ENCODE assay signal across 8 cellular contexts in the genomic region with DNA sequence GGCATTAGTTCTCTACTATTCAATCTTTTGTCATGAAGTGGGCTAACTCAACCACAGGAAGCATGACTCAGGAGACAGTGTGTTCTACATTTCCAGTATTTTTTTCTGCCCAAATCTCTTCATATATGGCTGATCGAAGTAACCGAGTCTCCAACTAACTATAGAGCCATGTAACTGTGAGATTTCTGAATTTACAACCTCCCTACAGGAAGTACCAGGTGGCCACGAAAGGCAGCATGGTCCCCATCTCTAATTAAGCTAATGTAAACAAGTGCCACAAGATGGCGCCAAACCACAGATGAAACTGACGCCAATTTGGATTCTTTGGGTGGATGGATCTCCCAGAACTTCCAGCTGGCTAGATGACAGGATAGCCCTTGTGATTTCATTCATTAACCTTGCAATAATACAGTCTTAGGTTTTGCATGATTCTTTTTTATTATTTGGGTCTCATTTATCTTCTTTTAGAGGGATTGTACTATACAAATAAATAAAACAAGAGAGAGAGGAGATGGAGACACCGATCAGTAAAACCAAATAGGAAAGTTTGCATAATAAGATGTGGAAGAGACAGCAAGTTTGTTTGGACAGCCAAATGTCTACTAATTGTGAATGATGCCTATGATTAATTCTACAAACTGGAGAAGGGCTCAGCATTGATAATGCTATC. TPM values are rescaled to one million over a fixed set of nuclear protein-coding genes. Genes with fewer than 3 reads are reported as not detected.
DNase-seq lines count a peak whose midpoint lies in the region; ATAC-seq and TF ChIP-seq lines count a peak whose summit lies in the region.

No MANE protein-coding gene starts in this region.

- no peaks in the 10 kb centered on the region for H3K27me3 Mint-ChIP-seq in CD8-positive, alpha-beta T cell (ENCODE audit: low read depth)
- H3K27me3 Mint-ChIP-seq in activated CD4-positive, alpha-beta memory T cell treated with anti-CD3 and anti-CD28 coated beads, Interleukin-2, amount 10 ng/mL, durations not matched to agents 7 days and 5 days, result peaks cover 4% of the 10 kb centered on the region
- H3K27me3 Mint-ChIP-seq in endodermal cell (ENCODE audit: insufficient read depth), result no peaks in the 10 kb centered on the region
- H3K27me3 Mint-ChIP-seq in stimulated activated memory B cell treated with anti-CD40 and anti-IgM and Interleukin-4, amounts not matched to agents 10 μg/mL and 1 μg/mL and 100 μg/mL, for 72 hours, result no peaks in the 10 kb centered on the region

- peak; percentile 85 for TF ChIP-seq CTCF in CD8-positive, alpha-beta T cell (IDR thresholded peaks at IDR 0.05)
- TF ChIP-seq CTCF in endodermal cell (conservative IDR thresholded peaks at IDR 0.05), result peak; percentile 87

- peak; percentile 16 to 78 (median 59) for DNase-seq in CD8-positive, alpha-beta T cell
- DNase-seq in NCI-H69 (lab: John Stamatoyannopoulos, UW) (peak; percentile 48), endodermal cell (peak; percentile 83), mucosa of gallbladder (ENCODE audit: low spot score) (peak; percentile 72)
- peak; percentile 73 for DNase-seq in activated CD4-positive, alpha-beta memory T cell treated with anti-CD3 and anti-CD28 coated beads, Interleukin-2, amount 10 ng/mL, durations not matched to agents 7 days and 5 days

- no peaks in the 10 kb centered on the region for H3K27me3 ChIP-seq in CD8-positive, alpha-beta T cell (ENCODE audit: insufficient read depth, low read length)
- H3K27me3 ChIP-seq in endodermal cell (ENCODE audit: control insufficient read depth, insufficient read depth, low read length, poor library complexity, severe bottlenecking), result no peaks in the 10 kb centered on the region

- no peaks in the 10 kb centered on the region for H3K36me3 Mint-ChIP-seq in CD8-positive, alpha-beta T cell
- no peaks in the 10 kb centered on the region for H3K36me3 Mint-ChIP-seq in activated CD4-positive, alpha-beta memory T cell treated with anti-CD3 and anti-CD28 coated beads, Interleukin-2, amount 10 ng/mL, durations not matched to agents 7 days and 5 days (ENCODE audit: low read depth)
- H3K36me3 Mint-ChIP-seq in endodermal cell (ENCODE audit: low read depth), result no peaks in the 10 kb centered on the region
- no peaks in the 10 kb centered on the region for H3K36me3 Mint-ChIP-seq in stimulated activated memory B cell treated with anti-CD40 and anti-IgM and Interleukin-4, amounts not matched to agents 10 μg/mL and 1 μg/mL and 100 μg/mL, for 72 hours

- CTCF ChIA-PET in CD8-positive, alpha-beta T cell (lab: Charles Lee), result interaction anchor here (0.7 to 6.9 kb wide), 46 partner anchors 8 to 342 kb away, joined by 3 to 102 read pairs (median 6); no protein-coding TSS in a partner anchor
- CTCF ChIA-PET in activated CD4-positive, alpha-beta memory T cell treated with anti-CD3 and anti-CD28 coated beads, Interleukin-2, amount 10 ng/mL, durations not matched to agents 7 days and 5 days (lab: Charles Lee), result interaction anchor here (0.6 to 5.6 kb wide), 31 partner anchors 8 to 174 kb away, joined by 3 to 82 read pairs (median 4); partner anchors contain the start of gene ARHGAP15

- no peaks in the 10 kb centered on the region for H3K9me3 Mint-ChIP-seq in CD8-positive, alpha-beta T cell
- H3K9me3 Mint-ChIP-seq in activated CD4-positive, alpha-beta memory T cell treated with anti-CD3 and anti-CD28 coated beads, Interleukin-2, amount 10 ng/mL, durations not matched to agents 7 days and 5 days, result no peaks in the 10 kb centered on the region
- H3K9me3 Mint-ChIP-seq in endodermal cell, result no peaks in the 10 kb centered on the region
- H3K9me3 Mint-ChIP-seq in stimulated activated memory B cell treated with anti-CD40 and anti-IgM and Interleukin-4, amounts not matched to agents 10 μg/mL and 1 μg/mL and 100 μg/mL, for 72 hours, result no peaks in the 10 kb centered on the region

- H3K4me3 ChIP-seq in CD8-positive, alpha-beta T cell (ENCODE audit: low read depth, low read length), result no peak overlapping the region
- H3K4me3 ChIP-seq in endodermal cell (ENCODE audit: low read length), result no peak overlapping the region

- no peak overlapping the region for H3K27ac ChIP-seq in CD8-positive, alpha-beta T cell (ENCODE audit: low read depth, low read length)
- no peak overlapping the region for H3K27ac ChIP-seq in endodermal cell (ENCODE audit: low read depth, low read length)

- no peak overlapping the region for H3K4me3 Mint-ChIP-seq in CD8-positive, alpha-beta T cell
- peak overlapping the region; percentile 8 for H3K4me3 Mint-ChIP-seq in activated CD4-positive, alpha-beta memory T cell treated with anti-CD3 and anti-CD28 coated beads, Interleukin-2, amount 10 ng/mL, durations not matched to agents 7 days and 5 days
- no peak overlapping the region for H3K4me3 Mint-ChIP-seq in endodermal cell
- H3K4me3 Mint-ChIP-seq in stimulated activated memory B cell treated with anti-CD40 and anti-IgM and Interleukin-4, amounts not matched to agents 10 μg/mL and 1 μg/mL and 100 μg/mL, for 72 hours, result no peak overlapping the region

- WGBS in endodermal cell (ENCODE audit: insufficient coverage in 1 of 2, insufficient read length in 1 of 2), 2 experiments, result 5 to 32% methylated on average over 4 to 6 of the region's 6 CpGs

- peaks cover 15% of the 10 kb centered on the region for H3K4me1 ChIP-seq in CD8-positive, alpha-beta T cell (ENCODE audit: insufficient read depth, low read length)
- H3K4me1 ChIP-seq in endodermal cell (ENCODE audit: control insufficient read depth, insufficient read depth, low read length), result no peaks in the 10 kb centered on the region

- intact Hi-C loops in CD8-positive, alpha-beta T cell (cut with DNase I, micrococcal nuclease), result loop anchor here (1.0 to 2.0 kb wide), 6 partner anchors 18 to 148 kb away; partner anchors contain the start of gene ARHGAP15 (in 1 of the 2)

- H3K27ac Mint-ChIP-seq in CD8-positive, alpha-beta T cell, result peak overlapping the region; percentile 74
- H3K27ac Mint-ChIP-seq in activated CD4-positive, alpha-beta memory T cell treated with anti-CD3 and anti-CD28 coated beads, Interleukin-2, amount 10 ng/mL, durations not matched to agents 7 days and 5 days, result peak overlapping the region; percentile 77
- H3K27ac Mint-ChIP-seq in endodermal cell, result no peak overlapping the region
- H3K27ac Mint-ChIP-seq in stimulated activated memory B cell treated with anti-CD40 and anti-IgM and Interleukin-4, amounts not matched to agents 10 μg/mL and 1 μg/mL and 100 μg/mL, for 72 hours, result no peak overlapping the region

- no peak overlapping the region for H3K9ac ChIP-seq in endodermal cell (ENCODE audit: extremely low read depth, low read length, poor library complexity, severe bottlenecking)

- peak; percentile 88 for ATAC-seq in CD8-positive, alpha-beta T cell
- ATAC-seq in GM19328 (IDR thresholded peaks at IDR 0.05; ENCODE audit: unreplicated experiment) (peak; percentile 84), HG03432 (IDR thresholded peaks at IDR 0.05; ENCODE audit: unreplicated experiment) (peak; percentile 96)
- ATAC-seq in stimulated activated memory B cell treated with anti-CD40 and anti-IgM and Interleukin-4, amounts not matched to agents 10 μg/mL and 1 μg/mL and 100 μg/mL, for 72 hours, result peak; percentile 74

- H3K4me1 Mint-ChIP-seq in CD8-positive, alpha-beta T cell (ENCODE audit: low read depth), result peaks cover 24% of the 10 kb centered on the region
- peaks cover 27% of the 10 kb centered on the region for H3K4me1 Mint-ChIP-seq in activated CD4-positive, alpha-beta memory T cell treated with anti-CD3 and anti-CD28 coated beads, Interleukin-2, amount 10 ng/mL, durations not matched to agents 7 days and 5 days
- peaks cover 2% of the 10 kb centered on the region for H3K4me1 Mint-ChIP-seq in endodermal cell
- H3K4me1 Mint-ChIP-seq in stimulated activated memory B cell treated with anti-CD40 and anti-IgM and Interleukin-4, amounts not matched to agents 10 μg/mL and 1 μg/mL and 100 μg/mL, for 72 hours, result peaks cover 6% of the 10 kb centered on the region

- POLR2A ChIA-PET in CD8-positive, alpha-beta T cell (lab: Charles Lee), result interaction anchor here (0.7 to 4.5 kb wide), 8 partner anchors 9 to 148 kb away, joined by 3 to 20 read pairs (median 5); partner anchors contain the start of gene ARHGAP15
- POLR2A ChIA-PET in activated CD4-positive, alpha-beta memory T cell treated with anti-CD3 and anti-CD28 coated beads, Interleukin-2, amount 10 ng/mL, durations not matched to agents 7 days and 5 days (lab: Charles Lee), result interaction anchor here (0.9 to 5.6 kb wide), 8 partner anchors 20 to 150 kb away, joined by 3 to 66 read pairs (median 4); partner anchors contain the start of gene ARHGAP15

- no peaks in the 10 kb centered on the region for H3K36me3 ChIP-seq in CD8-positive, alpha-beta T cell (ENCODE audit: insufficient read depth, low read length)
- no peaks in the 10 kb centered on the region for H3K36me3 ChIP-seq in endodermal cell (ENCODE audit: control insufficient read depth, insufficient read depth, low read length)

- H3K9me3 ChIP-seq in CD8-positive, alpha-beta T cell (ENCODE audit: low read length), result no peaks in the 10 kb centered on the region
- no peaks in the 10 kb centered on the region for H3K9me3 ChIP-seq in endodermal cell (ENCODE audit: control insufficient read depth, low read length)

RNA-seq across cellular contexts. Expression of gene ARHGAP15, which starts 18.3 kb away (rescaled TPM):
- 100 to 1,000 TPM; 115 to 119 TPM for total RNA-seq in CD8-positive, alpha-beta T cell
- total RNA-seq in activated CD4-positive, alpha-beta memory T cell treated with anti-CD3 and anti-CD28 coated beads, Interleukin-2, amount 10 ng/mL, durations not matched to agents 7 days and 5 days, result 100 to 1,000 TPM; 167 TPM
- under 1 TPM in 1 of 2 donors, not detected in 1; 0.86 TPM for total RNA-seq in endodermal cell
- polyA plus RNA-seq in endodermal cell (2013, experiment 1 of 2), result 7.4 TPM
- polyA plus RNA-seq in endodermal cell (2013, experiment 2 of 2), result 8.9 TPM
- total RNA-seq in mucosa of gallbladder, result 10.0 TPM

Comparison
In these comparisons a context has a peak if more than half of its experiments do, and no peak if none do; other contexts are left out.
1. H3K27ac Mint-ChIP-seq: peak in CD8-positive, alpha-beta T cell (single experiment) and activated CD4-positive, alpha-beta memory T cell treated with anti-CD3 and anti-CD28 coated beads, Interleukin-2, amount 10 ng/mL, durations not matched to agents 7 days and 5 days (single experiment); none in endodermal cell (single experiment) and stimulated activated memory B cell treated with anti-CD40 and anti-IgM and Interleukin-4, amounts not matched to agents 10 μg/mL and 1 μg/mL and 100 μg/mL, for 72 hours (single experiment).
2. RNA of gene ARHGAP15, which starts 18.3 kb away (total RNA-seq): 167 TPM in activated CD4-positive, alpha-beta memory T cell treated with anti-CD3 and anti-CD28 coated beads, Interleukin-2, amount 10 ng/mL, durations not matched to agents 7 days and 5 days and 115 to 119 TPM in CD8-positive, alpha-beta T cell; 10.0 TPM in mucosa of gallbladder (single experiment) and 0.86 TPM in endodermal cell; every median in the first group is over 10 times any median in the second.
3. Peak in every context shown above with its lines, with median percentiles within 50 percentile points of each other: ATAC-seq and DNase-seq.